ENCODE assay signal across 11 cellular contexts in the genomic region with DNA sequence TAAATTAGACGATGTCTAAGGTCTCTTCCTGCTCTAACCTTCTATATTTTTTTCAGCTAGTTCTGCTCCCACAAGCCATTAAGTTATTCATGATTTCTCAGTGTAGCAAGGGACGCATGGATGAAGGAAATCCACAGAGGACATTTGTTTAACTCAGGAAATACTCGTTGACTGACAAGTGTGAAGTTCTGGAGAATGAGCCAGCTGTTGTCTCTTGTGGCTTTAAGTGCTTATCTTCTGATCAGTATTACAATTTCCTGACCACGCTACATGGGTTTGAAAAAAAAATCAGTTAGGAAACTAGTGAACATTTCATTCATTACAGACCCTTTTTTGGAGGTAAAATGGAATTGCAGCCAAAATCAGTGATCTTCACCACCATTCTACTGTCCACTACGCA. TPM values are rescaled to one million over a fixed set of nuclear protein-coding genes. Genes with fewer than 3 reads are reported as not detected.
A peak's percentile ranks its signal among the peaks of the same experiment; 100 is the strongest.
DNase-seq lines count a peak whose midpoint lies in the region; ATAC-seq, FAIRE-seq and TF ChIP-seq lines count a peak whose summit lies in the region.
"Had no signal": no experiment of that assay in that cellular context is flagged by ENCODE, and none has a peak within 500 bp of the region (broad histone marks: within the 10 kb centered on the region; RNA-seq: fewer than 3 reads in every experiment).

No MANE protein-coding gene starts in this region.

- intact Hi-C loops in natural killer cell (cut with micrococcal nuclease) (no loop called here), GM12878 (cut with micrococcal nuclease; ENCODE audit: unreplicated experiment) (no loop called here)

- BruUV-seq in GM12878 (replicated peaks; lab: Mats Ljungman, UMichigan): no TSS peak

- TF ChIP-seq CTCF in natural killer cell (IDR thresholded peaks at IDR 0.05) (no peak), Loucy (conservative IDR thresholded peaks at IDR 0.05; ENCODE audit: low read length) (no peak), GM12878 (IDR thresholded peaks at IDR 0.05 in 2 of 3, conservative IDR thresholded peaks at IDR 0.05 in 1 of 3; ENCODE audit: control insufficient read depth in 2 of 3, extremely low read depth in 1 of 3, insufficient read depth in 1 of 3, low read depth in 3 of 3, low read length in 3 of 3) (no peak)

- H3K79me2 ChIP-seq in Loucy (ENCODE audit: insufficient read depth, low read length) (no peaks in the 10 kb centered on the region), GM12878 (ENCODE audit: control insufficient read depth, insufficient read depth, low read length) (no peaks in the 10 kb centered on the region)

- SMC1A ChIA-PET in GM12878 (lab: Charles Lee; ENCODE audit: uncharacterized antibody, unreplicated experiment): interaction anchor here (1.0 to 1.2 kb wide), 2 partner anchors 19 to 129 kb away, joined by 3 to 4 read pairs; no protein-coding TSS in a partner anchor

- WGBS in GM12878 (ENCODE audit: insufficient coverage, insufficient replicate concordance, low lambda C conversion rate, missing lambda C conversion rate): 54% methylated on average over 5 of the region's 5 CpGs

- H3K4me1 Mint-ChIP-seq in natural killer cell: peaks cover 14 to 15% of the 10 kb centered on the region in 2 donors
- peaks cover 5 to 7% of the 10 kb centered on the region in 2 donors for H3K4me1 Mint-ChIP-seq in natural killer cell treated with Interleukin-12 subunit alpha and Interleukin-12 subunit beta and Interleukin-15 and Interleukin-18, amount 100 ng/mL, for 72 hours (ENCODE audit: low read depth in 2 of 2)
- H3K4me1 Mint-ChIP-seq in stimulated activated effector memory CD8-positive, alpha-beta T cell treated with anti-CD3 and anti-CD28 coated beads, Interleukin-12 subunit alpha, Interleukin-12 subunit beta, amount 100 ng/mL, for 72 hours: peaks cover 18% of the 10 kb centered on the region

- no peaks in the 10 kb centered on the region for H3F3A ChIP-seq in Loucy (ENCODE audit: low read depth)

- no peaks in the 10 kb centered on the region for H3K36me3 Mint-ChIP-seq in natural killer cell
- H3K36me3 Mint-ChIP-seq in natural killer cell treated with Interleukin-12 subunit alpha and Interleukin-12 subunit beta and Interleukin-15 and Interleukin-18, amount 100 ng/mL, for 72 hours: no peaks in the 10 kb centered on the region
- H3K36me3 Mint-ChIP-seq in stimulated activated effector memory CD8-positive, alpha-beta T cell treated with anti-CD3 and anti-CD28 coated beads, Interleukin-12 subunit alpha, Interleukin-12 subunit beta, amount 100 ng/mL, for 72 hours: no peaks in the 10 kb centered on the region
- H3K36me3 Mint-ChIP-seq: naive B cell had no signal

- H4K20me1 ChIP-seq in Loucy (ENCODE audit: insufficient read depth, low read length, poor library complexity, severe bottlenecking): no peaks in the 10 kb centered on the region
- no peaks in the 10 kb centered on the region for H4K20me1 ChIP-seq in GM12878 (ENCODE audit: control insufficient read depth, insufficient read depth)

- H3K36me3 ChIP-seq in Loucy (ENCODE audit: insufficient read depth, low read length) (no peaks in the 10 kb centered on the region), GM12878 (ENCODE audit: control insufficient read depth in 2 of 2, insufficient read depth in 2 of 2, low read length in 1 of 2) (no peaks in the 10 kb centered on the region)

- H3K9ac ChIP-seq in Loucy (ENCODE audit: low read depth, low read length, poor library complexity, severe bottlenecking) (no peak overlapping the region), GM12878 (ENCODE audit: control insufficient read depth, insufficient read depth, low read length) (no peak overlapping the region)

- in situ Hi-C loops in GM12878 (cut with MboI): no loop called here

- CTCF ChIA-PET in GM12878 (lab: Yijun Ruan, JAX): interaction anchor here (0.7 to 1.8 kb wide), 3 partner anchors 14 to 484 kb away, joined by 3 to 6 read pairs (median 5); no protein-coding TSS in a partner anchor

- no peak for TF ChIP-seq RAD21 in GM12878 (IDR thresholded peaks at IDR 0.05; ENCODE audit: insufficient read depth, low read depth, low read length)

- peak overlapping the region; percentile 65 for H3K4me2 ChIP-seq in Loucy (ENCODE audit: low read depth, low read length, poor library complexity, severe bottlenecking)
- H3K4me2 ChIP-seq in GM12878 (ENCODE audit: control insufficient read depth, insufficient read depth): no peak overlapping the region

- RAD21 ChIA-PET in GM12878 (lab: Charles Lee; ENCODE audit: unreplicated experiment): no interaction called here

- H3K27me3 Mint-ChIP-seq in natural killer cell (ENCODE audit: low read depth in 2 of 2): peaks cover 13 to 24% of the 10 kb centered on the region in 2 donors
- H3K27me3 Mint-ChIP-seq in natural killer cell treated with Interleukin-12 subunit alpha and Interleukin-12 subunit beta and Interleukin-15 and Interleukin-18, amount 100 ng/mL, for 72 hours: peaks cover 14% of the 10 kb centered on the region in 2 donors

- no peaks in the 10 kb centered on the region for H3K9me2 ChIP-seq in Loucy (replicated peaks; ENCODE audit: low read depth, low read length)

- DNase-seq in natural killer cell (no peak), GM12878 (ENCODE audit: low read depth, low spot score) (no peak), NCI-H1105 treated with DMSO at 0.1 percent for 48 hours (lab: John Stamatoyannopoulos, UW) (no peak)
- no peak for DNase-seq in natural killer cell treated with Interleukin-12 subunit alpha and Interleukin-12 subunit beta and Interleukin-15 and Interleukin-18, amount 100 ng/mL, for 72 hours (ENCODE audit: low spot score)
- no peak for DNase-seq in stimulated activated effector memory CD8-positive, alpha-beta T cell treated with anti-CD3 and anti-CD28 coated beads, Interleukin-12 subunit alpha, Interleukin-12 subunit beta, amount 100 ng/mL, for 72 hours (ENCODE audit: low spot score in 2 of 2)
- DNase-seq: Caco-2, naive B cell had no signal

- H3K4me3 Mint-ChIP-seq in natural killer cell: peak overlapping the region; percentile 28
- H3K4me3 Mint-ChIP-seq in natural killer cell treated with Interleukin-12 subunit alpha and Interleukin-12 subunit beta and Interleukin-15 and Interleukin-18, amount 100 ng/mL, for 72 hours: no peak overlapping the region
- peak overlapping the region; percentile 18 for H3K4me3 Mint-ChIP-seq in stimulated activated effector memory CD8-positive, alpha-beta T cell treated with anti-CD3 and anti-CD28 coated beads, Interleukin-12 subunit alpha, Interleukin-12 subunit beta, amount 100 ng/mL, for 72 hours

- no peak overlapping the region for H3K27ac Mint-ChIP-seq in natural killer cell
- H3K27ac Mint-ChIP-seq in natural killer cell treated with Interleukin-12 subunit alpha and Interleukin-12 subunit beta and Interleukin-15 and Interleukin-18, amount 100 ng/mL, for 72 hours: no peak overlapping the region
- peak overlapping the region; percentile 41 for H3K27ac Mint-ChIP-seq in stimulated activated effector memory CD8-positive, alpha-beta T cell treated with anti-CD3 and anti-CD28 coated beads, Interleukin-12 subunit alpha, Interleukin-12 subunit beta, amount 100 ng/mL, for 72 hours

- no peak for TF ChIP-seq POLR2A in GM12878 (IDR thresholded peaks at IDR 0.05; ENCODE audit: low read depth, low read length)

- H3K9me3 ChIP-seq in Loucy (ENCODE audit: insufficient read depth, low read depth, low read length) (no peaks in the 10 kb centered on the region), GM12878 (replicated peaks; ENCODE audit: control insufficient read depth, insufficient read depth, low read length) (no peaks in the 10 kb centered on the region)
- H3K9me3 ChIP-seq: Caco-2 had no signal

- POLR2A ChIA-PET in GM12878 (lab: Charles Lee): no interaction called here

- H3K4me1 ChIP-seq in Loucy (ENCODE audit: insufficient read depth, low read length, poor library complexity, severe bottlenecking): peaks cover 18% of the 10 kb centered on the region
- H3K4me1 ChIP-seq in GM12878 (ENCODE audit: control insufficient read depth, insufficient read depth, low read length): no peaks in the 10 kb centered on the region; the same call in none of the 2 replicates
- H3K4me1 ChIP-seq: Caco-2 had no signal

- H2AFZ ChIP-seq in Loucy (ENCODE audit: low read length) (no peak overlapping the region), GM12878 (ENCODE audit: control insufficient read depth, low read depth, low read length) (peak overlapping the region; percentile 46)

- H3K27me3 ChIP-seq in Loucy (ENCODE audit: insufficient read depth, low read length, poor library complexity, severe bottlenecking) (peaks cover 48% of the 10 kb centered on the region), GM12878 (replicated peaks in 1 of 2; ENCODE audit: control insufficient read depth in 2 of 2, insufficient read depth in 2 of 2, low read length in 1 of 2) (no peaks in the 10 kb centered on the region)

- H3K4me3 ChIP-seq in Loucy (ENCODE audit: low read length, poor library complexity, severe bottlenecking): peak overlapping the region; percentile 37
- H3K4me3 ChIP-seq in GM12878: no peak overlapping the region

- H3K9me3 Mint-ChIP-seq in natural killer cell: no peaks in the 10 kb centered on the region
- H3K9me3 Mint-ChIP-seq in natural killer cell treated with Interleukin-12 subunit alpha and Interleukin-12 subunit beta and Interleukin-15 and Interleukin-18, amount 100 ng/mL, for 72 hours: no peaks in the 10 kb centered on the region
- H3K9me3 Mint-ChIP-seq in stimulated activated effector memory CD8-positive, alpha-beta T cell treated with anti-CD3 and anti-CD28 coated beads, Interleukin-12 subunit alpha, Interleukin-12 subunit beta, amount 100 ng/mL, for 72 hours: no peaks in the 10 kb centered on the region
- H3K9me3 Mint-ChIP-seq: naive B cell had no signal

- no peak for TF ChIP-seq EP300 in GM12878 (IDR thresholded peaks at IDR 0.05; ENCODE audit: borderline replicate concordance in 1 of 2, control insufficient read depth in 1 of 2, low read depth in 2 of 2, low read length in 2 of 2)

- peak in 1 of 3 donors; percentile 22 for ATAC-seq in natural killer cell
- no peak for ATAC-seq in natural killer cell treated with Interleukin-12 subunit alpha and Interleukin-12 subunit beta and Interleukin-15 and Interleukin-18, amount 100 ng/mL, for 72 hours
- no peak for ATAC-seq in GM12878
- ATAC-seq in stimulated activated effector memory CD8-positive, alpha-beta T cell treated with anti-CD3 and anti-CD28 coated beads, Interleukin-12 subunit alpha, Interleukin-12 subunit beta, amount 100 ng/mL, for 72 hours: peak; percentile 61
- ATAC-seq in HG03108 (IDR thresholded peaks at IDR 0.05; ENCODE audit: unreplicated experiment): no peak
- ATAC-seq in HG02759 (IDR thresholded peaks at IDR 0.05; ENCODE audit: unreplicated experiment): no peak
- ATAC-seq: SK-N-SH treated with all-trans-retinoic acid at 6 μM for 48 hours had no signal

- no peak for FAIRE-seq in GM12878 (lab: Jason Lieb, UNC)

- H3K27ac ChIP-seq in GM12878 (ENCODE audit: control insufficient read depth, insufficient read depth): no peak overlapping the region

RNA-seq across cellular contexts. Expression of a gene that starts 53.2 kb away (rescaled TPM):
- not detected for total RNA-seq in natural killer cell
- total RNA-seq in natural killer cell treated with Interleukin-12 subunit alpha and Interleukin-12 subunit beta and Interleukin-15 and Interleukin-18, amount 100 ng/mL, for 72 hours: not detected
- total RNA-seq in GM12878 (2013; cell fraction: nucleolus; rRNA removed): 0.08 TPM in 1 of 2 replicates, not detected in the other
- total RNA-seq in GM12878 (2014; rRNA removed): 0.11 and 0.16 TPM in 2 replicates
- total RNA-seq in GM12878 (2014; rRNA removed; fragmentation: Illumina TruSeq; extraction: Trizol): 0.09 and 0.18 TPM in 2 replicates
- 0.08 TPM in 1 of 2 replicates, not detected in the other for total RNA-seq in GM12878 (2021)
- polyA plus RNA-seq in GM12878 (2011; ENCODE audit: low read depth): 0.05 TPM
- polyA plus RNA-seq in GM12878 (2011; rRNA removed): 0.19 and 0.27 TPM in 2 replicates
- 0.12 and 0.13 TPM in 2 replicates for polyA plus RNA-seq in GM12878 (2011; cell fraction: cytosol; rRNA removed)
- polyA plus RNA-seq in GM12878 (2011; cell fraction: nucleus; rRNA removed): 0.09 and 0.13 TPM in 2 replicates
- 0.07 and 0.11 TPM in 2 replicates for polyA plus RNA-seq in GM12878 (2012)
- 0.10 and 0.15 TPM in 2 replicates for polyA plus RNA-seq in GM12878 (2014; fragmentation: Illumina TruSeq; extraction: Trizol)
- under 1 TPM; 0.57 to 0.60 TPM for polyA plus RNA-seq in GM12878 (2014; fragmentation: Nextera tagmentation; extraction: Ambion mirVana)
- polyA plus RNA-seq in GM12878 (2014; rRNA removed): 0.12 and 0.16 TPM in 2 replicates
- polyA plus RNA-seq in GM12878 (2016; fragmentation: Nextera tagmentation; extraction: Ambion mirVana): under 1 TPM; 0.42 to 0.44 TPM
- polyA minus RNA-seq in GM12878 (2011; rRNA and poly(A)+ RNA removed): 0.26 TPM in 1 of 2 replicates, not detected in the other
- not detected in 2 replicates for polyA minus RNA-seq in GM12878 (2011; cell fraction: cytosol; rRNA and poly(A)+ RNA removed)
- 0.29 TPM in 1 of 2 replicates, not detected in the other for polyA minus RNA-seq in GM12878 (2011; cell fraction: nucleus; rRNA and poly(A)+ RNA removed)
